ENCODE assay signal across 1 cellular context in genomic region chr4:8061145-8061544, GRCh38.
TF ChIP-seq lines count a peak whose summit lies in the region.

No MANE protein-coding gene starts in this region.

TF ChIP-seq in H1, 55 proteins besides CTCF, POLR2A, EP300 and RAD21 (continued from another document):
- TF ChIP-seq FOSL1 (IDR thresholded peaks at IDR 0.05; ENCODE audit: insufficient read depth, low read depth, low read length) (no peak), SIN3A (conservative IDR thresholded peaks at IDR 0.05 in 1 of 2, IDR thresholded peaks at IDR 0.05 in 1 of 2; ENCODE audit: low read depth in 1 of 2, low read length in 2 of 2) (no peak)
